2 cellular contexts compared by ENCODE assay signal in the genomic region with DNA sequence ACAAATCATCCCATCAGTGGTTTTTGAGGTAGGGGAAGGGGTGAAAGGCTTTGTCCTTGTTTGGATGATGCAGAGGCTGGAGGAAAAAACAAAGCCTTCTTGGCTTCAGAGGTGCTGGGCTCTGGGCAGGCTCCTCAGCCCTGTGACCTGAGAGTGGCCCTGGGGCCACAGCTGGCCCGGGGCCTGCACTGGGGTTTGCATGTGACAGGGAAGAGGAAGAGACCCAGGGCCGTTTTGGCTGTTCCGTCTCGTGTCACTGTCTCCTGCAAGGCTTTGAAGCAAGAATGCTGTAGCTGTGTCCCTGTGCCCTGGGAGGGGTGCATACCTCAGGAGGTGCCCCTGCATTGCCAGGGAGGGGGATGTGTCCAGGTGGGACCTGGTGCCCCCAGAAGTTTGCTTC.
TF ChIP-seq lines count a peak whose summit lies in the region.

No MANE protein-coding gene starts in this region.

TF ChIP-seq in GM23338, 12 proteins besides CTCF, POLR2A, EP300 and RAD21 (continued from another document):
- TF ChIP-seq EZH2 (IDR thresholded peaks at IDR 0.05; ENCODE audit: low read depth, unreplicated experiment) = no peak

TF ChIP-seq in WTC11, 78 proteins besides CTCF, POLR2A, EP300 and RAD21 (continued from another document):
- TF ChIP-seq, protein P1, sequence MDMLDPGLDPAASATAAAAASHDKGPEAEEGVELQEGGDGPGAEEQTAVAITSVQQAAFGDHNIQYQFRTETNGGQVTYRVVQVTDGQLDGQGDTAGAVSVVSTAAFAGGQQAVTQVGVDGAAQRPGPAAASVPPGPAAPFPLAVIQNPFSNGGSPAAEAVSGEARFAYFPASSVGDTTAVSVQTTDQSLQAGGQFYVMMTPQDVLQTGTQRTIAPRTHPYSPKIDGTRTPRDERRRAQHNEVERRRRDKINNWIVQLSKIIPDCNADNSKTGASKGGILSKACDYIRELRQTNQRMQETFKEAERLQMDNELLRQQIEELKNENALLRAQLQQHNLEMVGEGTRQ (CRISPR knock-in tag; IDR thresholded peaks at IDR 0.05) = no peak
- TF ChIP-seq ZNF416 (CRISPR knock-in tag; IDR thresholded peaks at IDR 0.05) (no peak), STAT6 (CRISPR knock-in tag; conservative IDR thresholded peaks at IDR 0.05; ENCODE audit: low read depth) (no peak), NFE2L1 (CRISPR knock-in tag; IDR thresholded peaks at IDR 0.05) (no peak), PRDM15 (CRISPR knock-in tag; IDR thresholded peaks at IDR 0.05) (no peak), ZNF671 (CRISPR knock-in tag; IDR thresholded peaks at IDR 0.05) (no peak), GABPB1 (CRISPR knock-in tag; IDR thresholded peaks at IDR 0.05) (no peak), JUN (CRISPR knock-in tag; IDR thresholded peaks at IDR 0.05) (no peak), TEAD1 (CRISPR knock-in tag; IDR thresholded peaks at IDR 0.05) (no peak)
- TF ChIP-seq, protein P2, sequence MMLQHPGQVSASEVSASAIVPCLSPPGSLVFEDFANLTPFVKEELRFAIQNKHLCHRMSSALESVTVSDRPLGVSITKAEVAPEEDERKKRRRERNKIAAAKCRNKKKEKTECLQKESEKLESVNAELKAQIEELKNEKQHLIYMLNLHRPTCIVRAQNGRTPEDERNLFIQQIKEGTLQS (CRISPR knock-in tag; conservative IDR thresholded peaks at IDR 0.05) = no peak
- TF ChIP-seq, protein P3, sequence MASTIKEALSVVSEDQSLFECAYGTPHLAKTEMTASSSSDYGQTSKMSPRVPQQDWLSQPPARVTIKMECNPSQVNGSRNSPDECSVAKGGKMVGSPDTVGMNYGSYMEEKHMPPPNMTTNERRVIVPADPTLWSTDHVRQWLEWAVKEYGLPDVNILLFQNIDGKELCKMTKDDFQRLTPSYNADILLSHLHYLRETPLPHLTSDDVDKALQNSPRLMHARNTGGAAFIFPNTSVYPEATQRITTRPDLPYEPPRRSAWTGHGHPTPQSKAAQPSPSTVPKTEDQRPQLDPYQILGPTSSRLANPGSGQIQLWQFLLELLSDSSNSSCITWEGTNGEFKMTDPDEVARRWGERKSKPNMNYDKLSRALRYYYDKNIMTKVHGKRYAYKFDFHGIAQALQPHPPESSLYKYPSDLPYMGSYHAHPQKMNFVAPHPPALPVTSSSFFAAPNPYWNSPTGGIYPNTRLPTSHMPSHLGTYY (CRISPR knock-in tag; IDR thresholded peaks at IDR 0.05) = no peak
